ENCODE assay signal across 1 cellular context in genomic region chr3:194562986-194563385, GRCh38.
A peak's percentile ranks its signal among the peaks of the same experiment; 100 is the strongest.
TF ChIP-seq lines count a peak whose summit lies in the region.

No MANE protein-coding gene starts in this region.

TF ChIP-seq in HepG2, 621 proteins besides CTCF, POLR2A, EP300 and RAD21:
- TF ChIP-seq, protein P1, sequence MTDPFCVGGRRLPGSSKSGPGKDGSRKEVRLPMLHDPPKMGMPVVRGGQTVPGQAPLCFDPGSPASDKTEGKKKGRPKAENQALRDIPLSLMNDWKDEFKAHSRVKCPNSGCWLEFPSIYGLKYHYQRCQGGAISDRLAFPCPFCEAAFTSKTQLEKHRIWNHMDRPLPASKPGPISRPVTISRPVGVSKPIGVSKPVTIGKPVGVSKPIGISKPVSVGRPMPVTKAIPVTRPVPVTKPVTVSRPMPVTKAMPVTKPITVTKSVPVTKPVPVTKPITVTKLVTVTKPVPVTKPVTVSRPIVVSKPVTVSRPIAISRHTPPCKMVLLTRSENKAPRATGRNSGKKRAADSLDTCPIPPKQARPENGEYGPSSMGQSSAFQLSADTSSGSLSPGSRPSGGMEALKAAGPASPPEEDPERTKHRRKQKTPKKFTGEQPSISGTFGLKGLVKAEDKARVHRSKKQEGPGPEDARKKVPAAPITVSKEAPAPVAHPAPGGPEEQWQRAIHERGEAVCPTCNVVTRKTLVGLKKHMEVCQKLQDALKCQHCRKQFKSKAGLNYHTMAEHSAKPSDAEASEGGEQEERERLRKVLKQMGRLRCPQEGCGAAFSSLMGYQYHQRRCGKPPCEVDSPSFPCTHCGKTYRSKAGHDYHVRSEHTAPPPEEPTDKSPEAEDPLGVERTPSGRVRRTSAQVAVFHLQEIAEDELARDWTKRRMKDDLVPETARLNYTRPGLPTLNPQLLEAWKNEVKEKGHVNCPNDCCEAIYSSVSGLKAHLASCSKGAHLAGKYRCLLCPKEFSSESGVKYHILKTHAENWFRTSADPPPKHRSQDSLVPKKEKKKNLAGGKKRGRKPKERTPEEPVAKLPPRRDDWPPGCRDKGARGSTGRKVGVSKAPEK (CRISPR knock-in tag; IDR thresholded peaks at IDR 0.05; ENCODE audit: borderline replicate concordance), result no peak
- TF ChIP-seq ZNF644 (CRISPR knock-in tag; IDR thresholded peaks at IDR 0.05; ENCODE audit: low read depth), result 0 out of 2 replicates have a peak, but pooled peaks have one; percentile 30
